In genomic region chr10:79825587-79826011, GRCh38 we compare ENCODE assay signal across 9 cellular contexts. TPM values are rescaled to one million over a fixed set of nuclear protein-coding genes. Genes with fewer than 3 reads are reported as not detected.
A peak's percentile ranks its signal among the peaks of the same experiment; 100 is the strongest.
DNase-seq lines count a peak whose midpoint lies in the region; ATAC-seq, FAIRE-seq and TF ChIP-seq lines count a peak whose summit lies in the region.
"Not testable (repeated sequence)": the region's sequence is repeated elsewhere in the genome, so short reads cannot be mapped to it uniquely, and the experiment has no call there.
"Had no signal": no experiment of that assay in that cellular context is flagged by ENCODE, and none has a peak within 500 bp of the region (broad histone marks: within the 10 kb centered on the region; RNA-seq: fewer than 3 reads in every experiment).

No MANE protein-coding gene starts in this region.

- peak overlapping the region; percentile 85 to 92 for H3K27ac ChIP-seq in A549
- H3K27ac ChIP-seq in colonic mucosa: not testable (repeated sequence)
- peak overlapping the region; percentile 80 to 91 (median 88) for H3K27ac ChIP-seq in sigmoid colon

- not testable (repeated sequence) for TF ChIP-seq POLR2A in A549 (IDR thresholded peaks at IDR 0.05; ENCODE audit: low read length); sigmoid colon (IDR thresholded peaks at IDR 0.05)

- not testable (repeated sequence) for H3K27me3 ChIP-seq in colonic mucosa, sigmoid colon

- not testable (repeated sequence) for H3K4me1 ChIP-seq in A549, colonic mucosa
- H3K4me1 ChIP-seq in sigmoid colon: peaks cover 0 to 14% (median 6%) of the 10 kb centered on the region in 4 donors

- H3K36me3 ChIP-seq in colonic mucosa, sigmoid colon: not testable (repeated sequence)

- H3K36me3 Mint-ChIP-seq in activated CD4-positive, alpha-beta memory T cell treated with anti-CD3 and anti-CD28 coated beads, Interleukin-2, amount 10 ng/mL, durations not matched to agents 7 days and 5 days (ENCODE audit: low read depth); immature natural killer cell: not testable (repeated sequence)

- H3K4me2 ChIP-seq in A549: peak overlapping the region; percentile 75; the same call in 2 of the 3 replicates

- not testable (repeated sequence) for TF ChIP-seq CTCF in A549 (IDR thresholded peaks at IDR 0.05); LNCaP clone FGC (IDR thresholded peaks at IDR 0.05; ENCODE audit: control insufficient read depth, extremely low read depth, insufficient read depth); colonic mucosa (IDR thresholded peaks at IDR 0.05)
- peak in 1 of 4 experiments; percentile 27 for TF ChIP-seq CTCF in sigmoid colon (IDR thresholded peaks at IDR 0.05)

- DNase-seq in A549 (ENCODE audit: low read depth in 1 of 2, low spot score in 1 of 2): peak in 1 of 2 experiments; percentile 8
- DNase-seq in LNCaP clone FGC (ENCODE audit: low read depth); activated CD4-positive, alpha-beta memory T cell treated with anti-CD3 and anti-CD28 coated beads, Interleukin-2, amount 10 ng/mL, durations not matched to agents 7 days and 5 days: not testable (repeated sequence)
- peak; percentile 53 for DNase-seq in colonic mucosa
- DNase-seq in immature natural killer cell: peak; percentile 11 to 26 (median 17)
- DNase-seq in sigmoid colon: peak; percentile 55

- H3K27ac Mint-ChIP-seq in activated CD4-positive, alpha-beta memory T cell treated with anti-CD3 and anti-CD28 coated beads, Interleukin-2, amount 10 ng/mL, durations not matched to agents 7 days and 5 days: peak overlapping the region; percentile 66
- H3K27ac Mint-ChIP-seq in immature natural killer cell: peak overlapping the region; percentile 83 to 96 (median 88)

- not testable (repeated sequence) for TF ChIP-seq EP300 in A549 (IDR thresholded peaks at IDR 0.05); sigmoid colon (IDR thresholded peaks at IDR 0.05)

- ATAC-seq in A549: peak; percentile 47 to 61
- peak; percentile 4 for ATAC-seq in GM19035 (IDR thresholded peaks at IDR 0.05; ENCODE audit: unreplicated experiment)
- peak; percentile 16 for ATAC-seq in HG02840 (IDR thresholded peaks at IDR 0.05; ENCODE audit: low FRiP score, unreplicated experiment)

- POLR2A ChIA-PET in A549 (lab: Yijun Ruan, JAX); activated CD4-positive, alpha-beta memory T cell treated with anti-CD3 and anti-CD28 coated beads, Interleukin-2, amount 10 ng/mL, durations not matched to agents 7 days and 5 days (lab: Charles Lee): not testable (repeated sequence)

- H3K9ac ChIP-seq in colonic mucosa (ENCODE audit: low read depth in 2 of 2, low read length in 2 of 2): not testable (repeated sequence)

- intact Hi-C loops in colonic mucosa (cut with DNase I): not testable (repeated sequence)
- intact Hi-C loops in sigmoid colon (cut with DNase I): loop anchor here (10.0 kb wide), 1 partner anchor 99 kb away; no protein-coding TSS in a partner anchor

- not testable (repeated sequence) for TF ChIP-seq RAD21 in A549 (conservative IDR thresholded peaks at IDR 0.05 in 1 of 2, IDR thresholded peaks at IDR 0.05 in 1 of 2)

- H3K9me3 Mint-ChIP-seq in activated CD4-positive, alpha-beta memory T cell treated with anti-CD3 and anti-CD28 coated beads, Interleukin-2, amount 10 ng/mL, durations not matched to agents 7 days and 5 days; immature natural killer cell: not testable (repeated sequence)

- H3K4me3 Mint-ChIP-seq in activated CD4-positive, alpha-beta memory T cell treated with anti-CD3 and anti-CD28 coated beads, Interleukin-2, amount 10 ng/mL, durations not matched to agents 7 days and 5 days: peak overlapping the region; percentile 92
- H3K4me3 Mint-ChIP-seq in immature natural killer cell: peak overlapping the region; percentile 88 to 94 (median 90)

- H3K9me3 ChIP-seq in A549, colonic mucosa, sigmoid colon: not testable (repeated sequence)

- H3K4me3 ChIP-seq in A549: peak overlapping the region; percentile 63
- H3K4me3 ChIP-seq in LNCaP clone FGC (ENCODE audit: low read depth, low read length): peak overlapping the region; percentile 50
- H3K4me3 ChIP-seq in colonic mucosa: peak overlapping the region; percentile 38
- peak overlapping the region; percentile 52 to 61 (median 57) for H3K4me3 ChIP-seq in sigmoid colon

- not testable (repeated sequence) for H3K27me3 Mint-ChIP-seq in activated CD4-positive, alpha-beta memory T cell treated with anti-CD3 and anti-CD28 coated beads, Interleukin-2, amount 10 ng/mL, durations not matched to agents 7 days and 5 days; immature natural killer cell (ENCODE audit: low read depth in 3 of 3)

- not testable (repeated sequence) for FAIRE-seq in A549 (lab: Jason Lieb, UNC)

- under 1% methylated on average over 11 of the region's 38 CpGs for WGBS in A549 (ENCODE audit: missing lambda C conversion rate)
- WGBS in sigmoid colon, 2 donors: 1 to 2% methylated on average over 26 to 27 of the region's 38 CpGs

- CTCF ChIA-PET in A549 (lab: Yijun Ruan, JAX); activated CD4-positive, alpha-beta memory T cell treated with anti-CD3 and anti-CD28 coated beads, Interleukin-2, amount 10 ng/mL, durations not matched to agents 7 days and 5 days (lab: Charles Lee): not testable (repeated sequence)

- H3K4me1 Mint-ChIP-seq in activated CD4-positive, alpha-beta memory T cell treated with anti-CD3 and anti-CD28 coated beads, Interleukin-2, amount 10 ng/mL, durations not matched to agents 7 days and 5 days: peaks cover 30% of the 10 kb centered on the region
- peaks cover 24 to 40% of the 10 kb centered on the region in 2 donors for H3K4me1 Mint-ChIP-seq in immature natural killer cell

RNA-seq across cellular contexts. Expression of gene NUTM2E, which starts 0.9 kb away (rescaled TPM):
- polyA plus RNA-seq in A549 (2011; rRNA removed) (0.21 and 0.34 TPM in 2 replicates), A549 (2017; fragmentation: RNase III; extraction: RNeasy Plus Mini Kit Qiagen cat#74134 plus additional on column Dnase treatment) (0.22 to 0.37 TPM (median 0.29 TPM) in 3 replicates), immature natural killer cell (not detected), sigmoid colon (1 to 10 TPM in 1 of 3 donors, not detected in 2; 1.2 TPM)
- 0.21 and 0.29 TPM in 2 replicates for polyA plus RNA-seq in A549 (2012; cell fraction: cytosol; rRNA removed)
- polyA plus RNA-seq in A549 (2012; cell fraction: nucleus; rRNA removed): 0.26 and 0.44 TPM in 2 replicates
- polyA minus RNA-seq in A549 (2011; rRNA and poly(A)+ RNA removed): 0.12 and 0.83 TPM in 2 replicates
- under 1 TPM; 0.18 TPM for total RNA-seq in activated CD4-positive, alpha-beta memory T cell treated with anti-CD3 and anti-CD28 coated beads, Interleukin-2, amount 10 ng/mL, durations not matched to agents 7 days and 5 days
- total RNA-seq in colonic mucosa (under 1 TPM in 1 of 2 donors, not detected in 1; 0.08 TPM), sigmoid colon (not detected)
- total RNA-seq: A172 had no signal

Comparison
In these comparisons a context has a peak if more than half of its experiments do, and no peak if none do; other contexts are left out.
1. ATAC-seq: peak in every context shown above with its lines; median percentile 54 in A549; 16 in HG02840; 4 in GM19035.